10 cellular contexts compared by ENCODE assay signal in genomic region chr3:186099178-186099577, GRCh38. TPM values are rescaled to one million over a fixed set of nuclear protein-coding genes. Genes with fewer than 3 reads are reported as not detected.
A peak's percentile ranks its signal among the peaks of the same experiment; 100 is the strongest.
DNase-seq lines count a peak whose midpoint lies in the region; ATAC-seq, FAIRE-seq and TF ChIP-seq lines count a peak whose summit lies in the region.
"Had no signal": no experiment of that assay in that cellular context is flagged by ENCODE, and none has a peak within 500 bp of the region (broad histone marks: within the 10 kb centered on the region; RNA-seq: fewer than 3 reads in every experiment).

No MANE protein-coding gene starts in this region.

- TF ChIP-seq CTCF in bronchial epithelial cell (IDR thresholded peaks at IDR 0.05; ENCODE audit: insufficient read depth, low read length, severe bottlenecking) (no peak), mesothelial cell of epicardium (IDR thresholded peaks at IDR 0.05; ENCODE audit: unreplicated experiment) (no peak)

- DNase-seq in Ammon's horn (ENCODE audit: low spot score) (peak; percentile 57), NCI-H1694 (lab: John Stamatoyannopoulos, UW) (peak; percentile 94), bronchial epithelial cell (ENCODE audit: low read depth) (peak; percentile 59), mesothelial cell of epicardium (ENCODE audit: low spot score in 2 of 2, unreplicated experiment in 2 of 2) (peak; percentile 47 to 66)
- DNase-seq in central memory CD4-positive, alpha-beta T cell: no peak

- no peak for FAIRE-seq in bronchial epithelial cell (lab: Jason Lieb, UNC)
- FAIRE-seq: G401.6 had no signal

- no peaks in the 10 kb centered on the region for H3K27me3 ChIP-seq in bronchial epithelial cell (ENCODE audit: control insufficient read depth, insufficient read depth, low read length)

- H3K4me3 Mint-ChIP-seq in mesothelial cell of epicardium: peak overlapping the region; percentile 10
- H3K4me3 Mint-ChIP-seq: memory B cell had no signal

- no peak overlapping the region for H3K4me3 ChIP-seq in bronchial epithelial cell (ENCODE audit: low read depth, low read length)

- H3K36me3 Mint-ChIP-seq in mesothelial cell of epicardium: peaks cover 2% of the 10 kb centered on the region
- H3K36me3 Mint-ChIP-seq: memory B cell had no signal

- no peaks in the 10 kb centered on the region for H3K9me3 Mint-ChIP-seq in mesothelial cell of epicardium
- H3K9me3 Mint-ChIP-seq: memory B cell had no signal

- H3K27ac Mint-ChIP-seq in mesothelial cell of epicardium: peak overlapping the region; percentile 72
- H3K27ac Mint-ChIP-seq: memory B cell had no signal

- ATAC-seq in GM19463 (IDR thresholded peaks at IDR 0.05; ENCODE audit: unreplicated experiment) (no peak), HG02798 (IDR thresholded peaks at IDR 0.05; ENCODE audit: poor library complexity, unreplicated experiment) (no peak), GM21717 (IDR thresholded peaks at IDR 0.05; ENCODE audit: unreplicated experiment) (no peak)

- H3K4me1 Mint-ChIP-seq in mesothelial cell of epicardium: peaks cover 68% of the 10 kb centered on the region
- H3K4me1 Mint-ChIP-seq: memory B cell had no signal

- H3K36me3 ChIP-seq in bronchial epithelial cell (ENCODE audit: control insufficient read depth, insufficient read depth, low read length): no peaks in the 10 kb centered on the region

- peaks cover 23% of the 10 kb centered on the region for H3K27me3 Mint-ChIP-seq in mesothelial cell of epicardium (ENCODE audit: low read depth)

RNA-seq across cellular contexts. Expression of gene ETV5, which starts 9.7 kb away (rescaled TPM):
- 12.9 and 14.0 TPM in 2 replicates for total RNA-seq in bronchial epithelial cell
- 27.1 to 29.7 TPM (median 27.3 TPM) in 3 replicates for total RNA-seq in mesothelial cell of epicardium
